ENCODE assay signal across 1 cellular context in genomic region chr9:134366223-134367031, GRCh38.
TF ChIP-seq lines count a peak whose summit lies in the region.

No MANE protein-coding gene starts in this region.

TF ChIP-seq in HEK293, 187 proteins besides CTCF, POLR2A, EP300 and RAD21 (continued from another document and continues in another):
- TF ChIP-seq ZNF280D (tag by site-specific recombination; IDR thresholded peaks at IDR 0.05) (no peak), ZNF521 (tag by site-specific recombination; IDR thresholded peaks at IDR 0.05) (no peak), ZBTB44 (tag by site-specific recombination; IDR thresholded peaks at IDR 0.05) (peak; percentile 55; the same call in 1 of the 2 replicates), ZNF555 (tag by site-specific recombination; conservative IDR thresholded peaks at IDR 0.05) (no peak), ZBTB11 (tag by site-specific recombination; conservative IDR thresholded peaks at IDR 0.05; ENCODE audit: low read depth) (no peak; the same call in 1 of the 2 replicates), ZNF416 (tag by site-specific recombination; IDR thresholded peaks at IDR 0.05) (no peak), ZNF335 (tag by site-specific recombination; conservative IDR thresholded peaks at IDR 0.05) (peak; percentile 58; the same call in 1 of the 2 replicates), HOXA7 (CRISPR knock-in tag; IDR thresholded peaks at IDR 0.05; ENCODE audit: borderline replicate concordance) (no peak), INSM2 (tag by site-specific recombination; IDR thresholded peaks at IDR 0.05) (peak; percentile 51; the same call in 1 of the 2 replicates), PRDM6 (tag by site-specific recombination; IDR thresholded peaks at IDR 0.05) (no peak), ZNF121 (tag by site-specific recombination; IDR thresholded peaks at IDR 0.05) (no peak), OSR2 (tag by site-specific recombination; IDR thresholded peaks at IDR 0.05) (peak; percentile 88), ZNF112 (tag by site-specific recombination; IDR thresholded peaks at IDR 0.05) (no peak), ZNF398 (tag by site-specific recombination; IDR thresholded peaks at IDR 0.05) (peak; percentile 35), OVOL3 (tag by site-specific recombination; IDR thresholded peaks at IDR 0.05) (no peak), HIC1 (tag by site-specific recombination; IDR thresholded peaks at IDR 0.05) (peak; percentile 66), ZNF518A (tag by site-specific recombination; conservative IDR thresholded peaks at IDR 0.05; ENCODE audit: low read depth) (no peak), ZNF621 (tag by site-specific recombination; IDR thresholded peaks at IDR 0.05) (no peak), SP3 (tag by site-specific recombination; IDR thresholded peaks at IDR 0.05) (0 out of 2 replicates have a peak, but pooled peaks have one; percentile 9), PRDM4 (tag by site-specific recombination; IDR thresholded peaks at IDR 0.05) (no peak), BCL6B (tag by site-specific recombination; IDR thresholded peaks at IDR 0.05) (no peak), ZNF658 (tag by site-specific recombination; IDR thresholded peaks at IDR 0.05) (no peak), PRDM1 (tag by site-specific recombination; IDR thresholded peaks at IDR 0.05) (no peak), ZEB2 (tag by site-specific recombination; IDR thresholded peaks at IDR 0.05) (0 out of 2 replicates have a peak, but pooled peaks have one; percentile 39)
